20 cellular contexts compared by ENCODE assay signal in the genomic region with DNA sequence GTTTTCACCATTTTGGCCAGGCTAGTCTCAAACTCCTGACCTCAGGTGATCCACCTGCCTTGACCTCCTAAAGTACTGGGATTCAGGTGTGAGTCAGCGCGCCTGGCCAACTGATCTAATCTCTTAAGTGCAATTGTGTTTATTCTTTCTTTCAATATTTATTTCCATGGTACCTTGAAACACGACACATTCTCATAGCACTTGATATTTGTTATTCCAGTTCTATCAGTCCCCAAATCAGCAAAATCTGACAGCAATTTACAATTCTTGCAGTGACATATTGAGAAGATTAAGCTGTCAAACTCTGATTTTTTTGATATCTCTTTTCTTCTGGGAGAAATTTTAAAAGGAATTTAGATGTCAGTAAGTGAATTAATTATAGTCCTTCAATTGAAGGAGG.
DNase-seq lines count a peak whose midpoint lies in the region; TF ChIP-seq lines count a peak whose summit lies in the region.
"Had no signal": no experiment of that assay in that cellular context is flagged by ENCODE, and none has a peak within 500 bp of the region (broad histone marks: within the 10 kb centered on the region; RNA-seq: fewer than 3 reads in every experiment).

No MANE protein-coding gene starts in this region.

- H3K79me2 ChIP-seq in neural cell (replicated peaks; ENCODE audit: insufficient read depth, low read length), result no peaks in the 10 kb centered on the region

- H3K4me3 ChIP-seq in LNCaP clone FGC (ENCODE audit: low read depth, low read length) (no peak overlapping the region), neural cell (ENCODE audit: low read length) (no peak overlapping the region)
- H3K4me3 ChIP-seq: BLaER1, HAP-1 had no signal

- no peaks in the 10 kb centered on the region for H3K36me3 ChIP-seq in neural cell (ENCODE audit: insufficient read depth, low read length)
- H3K36me3 ChIP-seq: BLaER1, HAP-1 had no signal

- H3K9me3 ChIP-seq in neural cell (ENCODE audit: low read length), result no peaks in the 10 kb centered on the region
- H3K9me3 ChIP-seq: BLaER1, Caco-2, HAP-1 had no signal

- no peaks in the 10 kb centered on the region for H3K9me2 ChIP-seq in neural cell (ENCODE audit: insufficient read depth, low read length)

- DNase-seq in DMS53 (lab: John Stamatoyannopoulos, UW), result peak; percentile 60
- DNase-seq in DMS53 treated with DMSO at 0.1 percent for 48 hours (lab: John Stamatoyannopoulos, UW; ENCODE audit: unreplicated experiment), result no peak
- DNase-seq in LNCaP clone FGC (ENCODE audit: low read depth), result peak; percentile 90
- DNase-seq in renal cortical epithelial cell (ENCODE audit: low read depth), result peak; percentile 12
- no peak for DNase-seq in LoVo (ENCODE audit: low spot score)
- no peak for DNase-seq in NK-92 (lab: John Stamatoyannopoulos, UW; ENCODE audit: unreplicated experiment)
- no peak for DNase-seq in hepatic stellate cell (ENCODE audit: low spot score)
- DNase-seq: Caco-2; CD4-positive, CD25-positive, alpha-beta regulatory T cell; CD8-positive, alpha-beta T cell; DMS153; DMS79 treated with DMSO at 0.1 percent for 48 hours; GF-D8; GOT3; HFFc6 had no signal

- H3K27ac ChIP-seq in neural cell (ENCODE audit: low read length), result no peak overlapping the region
- H3K27ac ChIP-seq: 22Rv1, BLaER1, C4-2B had no signal

- no peaks in the 10 kb centered on the region for H3F3A ChIP-seq in neural cell (ENCODE audit: insufficient read depth, low read length, poor library complexity, severe bottlenecking)

- no peak overlapping the region for H3K4me2 ChIP-seq in neural cell (ENCODE audit: low read length)
- H3K4me2 ChIP-seq: BLaER1 had no signal

- H2AFZ ChIP-seq in neural cell (ENCODE audit: low read depth, low read length), result no peak overlapping the region

- no peak for TF ChIP-seq RAD21 in neural cell (conservative IDR thresholded peaks at IDR 0.05)

- H3K27me3 ChIP-seq in neural cell (ENCODE audit: insufficient read depth, low read depth, low read length), result no peaks in the 10 kb centered on the region
- H3K27me3 ChIP-seq: BLaER1 had no signal

- TF ChIP-seq EP300 in neural cell (conservative IDR thresholded peaks at IDR 0.05; ENCODE audit: poor library complexity, severe bottlenecking), result peak; percentile 87

- H3K9ac ChIP-seq in neural cell (ENCODE audit: low read length), result no peak overlapping the region
- H3K9ac ChIP-seq: BLaER1 had no signal

- H4K20me1 ChIP-seq in neural cell (ENCODE audit: insufficient read depth), result no peaks in the 10 kb centered on the region
- H4K20me1 ChIP-seq: BLaER1 had no signal

- TF ChIP-seq CTCF in LNCaP clone FGC (IDR thresholded peaks at IDR 0.05; ENCODE audit: control insufficient read depth, extremely low read depth, insufficient read depth), result no peak
- no peak for TF ChIP-seq CTCF in neural cell (IDR thresholded peaks at IDR 0.05; ENCODE audit: poor library complexity, severe bottlenecking)

TF ChIP-seq in neural cell, 6 proteins besides CTCF, POLR2A, EP300 and RAD21:
- peak; percentile 58 for TF ChIP-seq POLR2AphosphoS5 (IDR thresholded peaks at IDR 0.05)
- TF ChIP-seq SMC3 (conservative IDR thresholded peaks at IDR 0.05; ENCODE audit: poor library complexity), result no peak
- TF ChIP-seq EZH2 (IDR thresholded peaks at IDR 0.05; ENCODE audit: borderline replicate concordance, insufficient read depth, low read length, poor library complexity, severe bottlenecking), result no peak

Comparison
In these comparisons a context has a peak if more than half of its experiments do, and no peak if none do; other contexts are left out.
1. DNase-seq: peak in DMS53 (single experiment), LNCaP clone FGC (single experiment) and renal cortical epithelial cell (single experiment); none in DMS53 treated with DMSO at 0.1 percent for 48 hours (single experiment), LoVo (single experiment), NK-92 (single experiment) and hepatic stellate cell (single experiment).